In the genomic region with DNA sequence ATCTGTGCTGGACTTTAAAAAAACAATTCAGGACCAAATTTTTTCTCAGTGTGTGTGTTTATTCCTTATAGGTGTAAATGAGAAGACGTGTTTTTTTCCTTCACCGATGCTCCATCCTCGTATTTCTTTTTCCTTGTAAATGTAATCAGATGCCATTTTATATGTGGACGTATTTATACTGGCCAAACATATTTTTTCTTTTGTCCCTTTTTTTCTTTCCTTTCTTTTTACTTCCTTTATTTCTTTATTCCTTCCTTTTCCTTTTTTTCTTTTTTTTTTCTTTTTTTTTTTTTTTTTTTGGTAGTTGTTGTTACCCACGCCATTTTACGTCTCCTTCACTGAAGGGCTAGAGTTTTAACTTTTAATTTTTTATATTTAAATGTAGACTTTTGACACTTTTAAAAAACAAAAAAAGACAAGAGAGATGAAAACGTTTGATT, we compare ENCODE assay signal across 1 cellular context.
TF ChIP-seq lines count a peak whose summit lies in the region.

No MANE protein-coding gene starts in this region.

TF ChIP-seq in H1, 55 proteins besides CTCF, POLR2A, EP300 and RAD21 (continued from another document):
- TF ChIP-seq, protein P1, sequence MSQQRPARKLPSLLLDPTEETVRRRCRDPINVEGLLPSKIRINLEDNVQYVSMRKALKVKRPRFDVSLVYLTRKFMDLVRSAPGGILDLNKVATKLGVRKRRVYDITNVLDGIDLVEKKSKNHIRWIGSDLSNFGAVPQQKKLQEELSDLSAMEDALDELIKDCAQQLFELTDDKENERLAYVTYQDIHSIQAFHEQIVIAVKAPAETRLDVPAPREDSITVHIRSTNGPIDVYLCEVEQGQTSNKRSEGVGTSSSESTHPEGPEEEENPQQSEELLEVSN (IDR thresholded peaks at IDR 0.05): no peak
- TF ChIP-seq KDM1A (IDR thresholded peaks at IDR 0.05; ENCODE audit: borderline replicate concordance, low read length) (no peak), BCL11A (IDR thresholded peaks at IDR 0.05; ENCODE audit: low read depth in 2 of 2, low read length in 2 of 2) (no peak), CEBPB (IDR thresholded peaks at IDR 0.05; ENCODE audit: low read depth, low read length) (no peak), NANOG (IDR thresholded peaks at IDR 0.05; ENCODE audit: insufficient read depth, low read depth, low read length, poor library complexity, severe bottlenecking) (no peak), NRF1 (IDR thresholded peaks at IDR 0.05; ENCODE audit: low read depth, low read length) (no peak), ZNF274 (IDR thresholded peaks at IDR 0.05; ENCODE audit: borderline replicate concordance, extremely low read depth, low read length) (no peak), POU5F1 (IDR thresholded peaks at IDR 0.05; ENCODE audit: low read depth, low read length) (no peak), BRCA1 (IDR thresholded peaks at IDR 0.05; ENCODE audit: low read depth, low read length) (no peak), KDM4A (IDR thresholded peaks at IDR 0.05; ENCODE audit: low read depth, low read length, severe bottlenecking) (no peak), SRF (IDR thresholded peaks at IDR 0.05; ENCODE audit: low read depth, low read length) (no peak)
